In the genomic region with DNA sequence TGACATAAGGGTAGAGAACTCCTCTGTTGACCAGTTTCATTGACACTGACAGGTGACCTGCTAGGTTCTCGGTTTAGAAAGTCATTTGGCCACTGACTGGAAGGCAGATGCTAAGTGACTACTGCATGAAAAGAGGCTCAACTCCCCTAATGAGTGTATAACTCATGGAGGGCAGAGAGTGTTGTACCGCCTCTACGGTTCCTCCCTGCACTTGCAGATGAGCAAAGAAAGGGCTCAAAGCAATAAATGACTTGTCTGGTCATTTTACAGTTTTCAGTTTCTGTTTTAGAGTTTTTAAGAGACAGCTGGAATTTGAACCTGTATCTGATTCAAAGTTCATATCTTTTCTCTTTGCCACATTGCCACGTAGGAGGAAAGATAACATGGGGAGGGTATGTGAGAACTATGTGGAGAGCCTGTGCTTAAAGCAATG, we compare ENCODE assay signal across 13 cellular contexts. TPM values are rescaled to one million over a fixed set of nuclear protein-coding genes. Genes with fewer than 3 reads are reported as not detected.
DNase-seq lines count a peak whose midpoint lies in the region; ATAC-seq, FAIRE-seq and TF ChIP-seq lines count a peak whose summit lies in the region.
"Had no signal": no experiment of that assay in that cellular context is flagged by ENCODE, and none has a peak within 500 bp of the region (broad histone marks: within the 10 kb centered on the region; RNA-seq: fewer than 3 reads in every experiment).

No MANE protein-coding gene starts in this region.

- intact Hi-C loops in CD8-positive, alpha-beta T cell (cut with DNase I, micrococcal nuclease): no loop called here

- H2BK20ac ChIP-seq in H9 (ENCODE audit: low read depth, low read length, poor library complexity, severe bottlenecking): no peak overlapping the region

- no peak overlapping the region for H3K9ac ChIP-seq in H9 (ENCODE audit: extremely low read depth, insufficient read length, low read length)

- H3K27ac Mint-ChIP-seq in CD8-positive, alpha-beta T cell: no peak overlapping the region
- H3K27ac Mint-ChIP-seq in H9 (no peak overlapping the region), chondrocyte (ENCODE audit: unreplicated experiment) (no peak overlapping the region)
- H3K27ac Mint-ChIP-seq: endodermal cell had no signal

- no peak overlapping the region for H2BK5ac ChIP-seq in H9 (ENCODE audit: insufficient read length, low read length)

- DNase-seq in GM18507 (ENCODE audit: extremely low spot score, insufficient read length, low read depth): peak; percentile 52
- DNase-seq in GM20000 (ENCODE audit: low spot score): peak; percentile 71
- peak; percentile 13 for DNase-seq in germinal center (ENCODE audit: low spot score)
- DNase-seq in CD8-positive, alpha-beta T cell: no peak
- DNase-seq in H9: no peak
- no peak for DNase-seq in chondrocyte (ENCODE audit: low spot score)
- no peak for DNase-seq in WERI-Rb-1
- DNase-seq: activated T-cell treated with anti-CD3 and anti-CD28 coated beads, Interleukin-2, amount 50 U/mL, for 4 hours; endodermal cell; tibial artery had no signal

- no CpG with 5 or more reads among the region's 4 CpGs for WGBS in H9 (ENCODE audit: extremely low coverage, insufficient read length, low lambda C conversion rate)

- POLR2A ChIA-PET in CD8-positive, alpha-beta T cell (lab: Charles Lee): no interaction called here

- no peaks in the 10 kb centered on the region for H3K27me3 ChIP-seq in CD8-positive, alpha-beta T cell (ENCODE audit: insufficient read depth, low read length)
- H3K27me3 ChIP-seq in H9 (ENCODE audit: insufficient read depth, low read length) (no peaks in the 10 kb centered on the region), WERI-Rb-1 (ENCODE audit: insufficient read depth, low read depth, severe bottlenecking) (no peaks in the 10 kb centered on the region)
- H3K27me3 ChIP-seq: tibial artery had no signal

- H3T11ph ChIP-seq in H9 (ENCODE audit: low read length): no peak overlapping the region

- H3K4me1 ChIP-seq in CD8-positive, alpha-beta T cell (ENCODE audit: insufficient read depth, low read length): peaks cover 21% of the 10 kb centered on the region
- H3K4me1 ChIP-seq in H9 (ENCODE audit: insufficient read depth, low read length): peaks cover 2% of the 10 kb centered on the region; the same call in 1 of the 2 replicates

- H4K5ac ChIP-seq in H9 (ENCODE audit: insufficient read length, low read depth, low read length): no peak overlapping the region

- no peak overlapping the region for H3K4ac ChIP-seq in H9 (ENCODE audit: low read depth, low read length)

- no peaks in the 10 kb centered on the region for H4K20me1 ChIP-seq in H9 (ENCODE audit: control insufficient read depth, insufficient read depth, insufficient read length)

- no peak overlapping the region for H4K91ac ChIP-seq in H9 (ENCODE audit: insufficient read length, low read depth, low read length)

- no peaks in the 10 kb centered on the region for H3K9me3 Mint-ChIP-seq in CD8-positive, alpha-beta T cell
- H3K9me3 Mint-ChIP-seq in H9: no peaks in the 10 kb centered on the region
- no peaks in the 10 kb centered on the region for H3K9me3 Mint-ChIP-seq in chondrocyte (ENCODE audit: low read depth)
- H3K9me3 Mint-ChIP-seq: activated T-cell treated with anti-CD3 and anti-CD28 coated beads, Interleukin-2, amount 50 U/mL, for 4 hours; endodermal cell had no signal

- CTCF ChIA-PET in CD8-positive, alpha-beta T cell (lab: Charles Lee): interaction anchor here (0.6 kb wide), 1 partner anchor 556 kb away, joined by 4 read pairs; no protein-coding TSS in a partner anchor

- no peak overlapping the region for H3K4me3 Mint-ChIP-seq in CD8-positive, alpha-beta T cell
- H3K4me3 Mint-ChIP-seq in H9 (no peak overlapping the region), chondrocyte (ENCODE audit: unreplicated experiment) (no peak overlapping the region)
- H3K4me3 Mint-ChIP-seq: activated T-cell treated with anti-CD3 and anti-CD28 coated beads, Interleukin-2, amount 50 U/mL, for 4 hours; endodermal cell had no signal

- ATAC-seq in HG03103 (IDR thresholded peaks at IDR 0.05; ENCODE audit: low read depth, unreplicated experiment): peak; percentile 85
- no peak for ATAC-seq in CD8-positive, alpha-beta T cell
- ATAC-seq: K562, Right ventricle myocardium inferior had no signal

- peak; percentile 99 for FAIRE-seq in GM18507 (lab: Jason Lieb, UNC)
- FAIRE-seq: K562 had no signal

- no peak overlapping the region for H4K8ac ChIP-seq in H9 (replicated peaks; ENCODE audit: insufficient read length, low read depth, low read length)

- H3K79me1 ChIP-seq in H9 (ENCODE audit: insufficient read depth, low read depth, low read length, poor library complexity, severe bottlenecking): no peaks in the 10 kb centered on the region

- no peaks in the 10 kb centered on the region for H3K36me3 ChIP-seq in CD8-positive, alpha-beta T cell (ENCODE audit: insufficient read depth, low read length)
- no peaks in the 10 kb centered on the region for H3K36me3 ChIP-seq in WERI-Rb-1
- H3K36me3 ChIP-seq: tibial artery had no signal

- peaks cover 28% of the 10 kb centered on the region for H3K4me1 Mint-ChIP-seq in CD8-positive, alpha-beta T cell (ENCODE audit: low read depth)
- H3K4me1 Mint-ChIP-seq in H9 (peaks cover 6 to 8% of the 10 kb centered on the region in 2 experiments), chondrocyte (ENCODE audit: low read depth) (peaks cover 8% of the 10 kb centered on the region)

- H3K4me2 ChIP-seq in H9 (ENCODE audit: insufficient read depth, insufficient read length, low read length): no peak overlapping the region

- no peak overlapping the region for H2BK120ac ChIP-seq in H9 (ENCODE audit: low read depth, low read length, poor library complexity, severe bottlenecking)

- H2AK5ac ChIP-seq in H9 (ENCODE audit: insufficient read length, low read length): no peak overlapping the region

- peaks cover 5% of the 10 kb centered on the region for H3K23me2 ChIP-seq in H9 (ENCODE audit: insufficient read length, low read depth, low read length, poor library complexity, severe bottlenecking)

- no peak overlapping the region for H3K23ac ChIP-seq in H9 (ENCODE audit: insufficient read length, low read depth, low read length)

- no peak overlapping the region for H2BK15ac ChIP-seq in H9 (ENCODE audit: low read depth, low read length)

- no peak overlapping the region for H3K14ac ChIP-seq in H9 (ENCODE audit: insufficient read depth, low read length)

- no peak overlapping the region for H3K27ac ChIP-seq in CD8-positive, alpha-beta T cell (ENCODE audit: low read depth, low read length)
- no peak overlapping the region for H3K27ac ChIP-seq in H9 (ENCODE audit: insufficient read length, low read depth, low read length)
- H3K27ac ChIP-seq in WERI-Rb-1: no peak overlapping the region
- H3K27ac ChIP-seq: tibial artery had no signal

- no peak overlapping the region for H2BK12ac ChIP-seq in H9 (ENCODE audit: insufficient read length, low read depth, low read length)

- no peaks in the 10 kb centered on the region for H3K9me3 ChIP-seq in CD8-positive, alpha-beta T cell (ENCODE audit: low read length)
- no peaks in the 10 kb centered on the region for H3K9me3 ChIP-seq in H9 (ENCODE audit: control insufficient read depth, low read depth, low read length)
- no peaks in the 10 kb centered on the region for H3K9me3 ChIP-seq in WERI-Rb-1 (ENCODE audit: severe bottlenecking)
- H3K9me3 ChIP-seq: tibial artery had no signal

- peaks cover 3% of the 10 kb centered on the region for H3K36me3 Mint-ChIP-seq in CD8-positive, alpha-beta T cell
- H3K36me3 Mint-ChIP-seq in H9 (ENCODE audit: insufficient read depth in 1 of 3, low read depth in 3 of 3): no peaks in the 10 kb centered on the region
- peaks cover 2% of the 10 kb centered on the region for H3K36me3 Mint-ChIP-seq in chondrocyte (ENCODE audit: low read depth)

- TF ChIP-seq CTCF in GM20000 (IDR thresholded peaks at IDR 0.05; ENCODE audit: extremely low read depth, missing control alignments): no peak
- no peak for TF ChIP-seq CTCF in CD8-positive, alpha-beta T cell (IDR thresholded peaks at IDR 0.05)
- TF ChIP-seq CTCF in H9 (conservative IDR thresholded peaks at IDR 0.05): no peak
- no peak for TF ChIP-seq CTCF in chondrocyte (IDR thresholded peaks at IDR 0.05)
- TF ChIP-seq CTCF in WERI-Rb-1 (IDR thresholded peaks at IDR 0.05; ENCODE audit: low read depth, low read length): no peak

- no peak overlapping the region for H3K56ac ChIP-seq in H9 (ENCODE audit: insufficient read length, low read depth, low read length)

- H2AFZ ChIP-seq in H9 (ENCODE audit: low read length): no peak overlapping the region

- no peak overlapping the region for H3K4me3 ChIP-seq in CD8-positive, alpha-beta T cell (ENCODE audit: low read depth, low read length)
- no peak overlapping the region for H3K4me3 ChIP-seq in WERI-Rb-1 (ENCODE audit: low read depth, low read length)
- H3K4me3 ChIP-seq: K562, tibial artery had no signal

- no peak overlapping the region for H3K18ac ChIP-seq in H9 (ENCODE audit: insufficient read length, low read depth, low read length)

- H3K79me2 ChIP-seq in H9 (ENCODE audit: insufficient read depth, low read length): no peaks in the 10 kb centered on the region

- H3K27me3 Mint-ChIP-seq in CD8-positive, alpha-beta T cell (ENCODE audit: low read depth): no peaks in the 10 kb centered on the region
- H3K27me3 Mint-ChIP-seq in H9 (ENCODE audit: low read depth): peaks cover 8% of the 10 kb centered on the region
- no peaks in the 10 kb centered on the region for H3K27me3 Mint-ChIP-seq in chondrocyte (ENCODE audit: low read depth)

RNA-seq across cellular contexts. Expression of a gene that starts 2.9 kb away (rescaled TPM):
- total RNA-seq in CD8-positive, alpha-beta T cell: under 1 TPM in 1 of 2 experiments, not detected in 1; 0.16 TPM
- not detected in 2 replicates for total RNA-seq in H9 (2021)
- 0.19 TPM in 1 of 3 replicates, not detected in the others for total RNA-seq in chondrocyte
- total RNA-seq: endodermal cell had no signal

Comparison
In these comparisons a context has a peak if more than half of its experiments do, and no peak if none do; other contexts are left out.
1. DNase-seq: peak in GM18507 (single experiment), GM20000 (single experiment) and germinal center (single experiment); none in CD8-positive, alpha-beta T cell (0 of 7), H9 (single experiment), chondrocyte (single experiment) and WERI-Rb-1 (single experiment).